9 cellular contexts compared by ENCODE assay signal in the genomic region with DNA sequence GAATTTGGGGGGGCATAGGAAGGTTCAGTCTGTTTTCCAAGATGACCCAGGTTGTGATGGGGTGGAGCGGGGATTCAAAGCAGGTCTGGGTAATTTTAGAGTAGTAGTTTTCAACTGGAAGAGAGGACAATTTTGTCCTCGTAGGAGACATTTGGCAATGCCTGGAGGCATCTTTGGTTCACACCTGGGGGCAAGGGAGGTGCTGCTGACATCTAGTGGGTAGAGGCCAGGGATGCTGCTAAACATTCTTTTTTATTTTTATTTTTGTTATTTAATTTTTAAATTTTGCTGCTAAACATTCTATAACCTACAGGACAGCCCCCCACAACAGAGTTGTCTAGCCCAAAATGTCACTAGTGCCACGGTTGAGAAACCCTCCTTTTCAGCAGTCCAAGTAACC. TPM values are rescaled to one million over a fixed set of nuclear protein-coding genes. Genes with fewer than 3 reads are reported as not detected.
DNase-seq lines count a peak whose midpoint lies in the region; ATAC-seq and TF ChIP-seq lines count a peak whose summit lies in the region.
"Had no signal": no experiment of that assay in that cellular context is flagged by ENCODE, and none has a peak within 500 bp of the region (broad histone marks: within the 10 kb centered on the region; RNA-seq: fewer than 3 reads in every experiment).

No MANE protein-coding gene starts in this region.

- H3K4me1 ChIP-seq in left ventricle myocardium inferior (peaks cover 56% of the 10 kb centered on the region), urinary bladder (ENCODE audit: insufficient read depth) (peaks cover 2% of the 10 kb centered on the region)

- no peaks in the 10 kb centered on the region for H3K27me3 ChIP-seq in left ventricle myocardium inferior (ENCODE audit: low read depth)

- H3K36me3 Mint-ChIP-seq in glutamatergic neuron (ENCODE audit: unreplicated experiment), result no peaks in the 10 kb centered on the region

- TF ChIP-seq CTCF in left ventricle myocardium inferior (IDR thresholded peaks at IDR 0.05; ENCODE audit: borderline replicate concordance), result no peak
- TF ChIP-seq CTCF in glutamatergic neuron (IDR thresholded peaks at IDR 0.05; ENCODE audit: partially characterized antibody, unreplicated experiment), result no peak

- no peak overlapping the region for H3K27ac Mint-ChIP-seq in glutamatergic neuron (ENCODE audit: unreplicated experiment)

- 55% methylated on average over 3 of the region's 3 CpGs for WGBS in urinary bladder

- H3K9me3 Mint-ChIP-seq in glutamatergic neuron (ENCODE audit: unreplicated experiment), result peaks cover 3% of the 10 kb centered on the region

- intact Hi-C loops in left ventricle myocardium inferior (cut with micrococcal nuclease), result no loop called here
- intact Hi-C loops in left ventricle myocardium superior (cut with micrococcal nuclease), result no loop called here

- DNase-seq in left ventricle myocardium inferior (no peak), left ventricle myocardium superior (no peak), glutamatergic neuron (no peak), NCI-H2227 (lab: John Stamatoyannopoulos, UW; ENCODE audit: unreplicated experiment) (no peak), dermis blood vessel endothelial cell (no peak), DMS114 treated with DMSO at 0.1 percent for 48 hours (lab: John Stamatoyannopoulos, UW; ENCODE audit: unreplicated experiment) (no peak)
- peak; percentile 11 for DNase-seq in activated CD4-positive, alpha-beta T cell treated with anti-CD3 and anti-CD28 coated beads, Interleukin-2, amount 50 U/mL, for 1 hour

- H3K36me3 ChIP-seq in left ventricle myocardium inferior, result no peaks in the 10 kb centered on the region
- no peaks in the 10 kb centered on the region for H3K36me3 ChIP-seq in urinary bladder (ENCODE audit: insufficient read depth)

- peak overlapping the region; percentile 79 for H3K4me3 ChIP-seq in left ventricle myocardium inferior
- peak overlapping the region; percentile 86 for H3K4me3 ChIP-seq in urinary bladder (ENCODE audit: low read depth, low read length)
- H3K4me3 ChIP-seq: lung had no signal

- H3K27ac ChIP-seq in left ventricle myocardium inferior (replicated peaks), result peak overlapping the region; percentile 95
- no peak overlapping the region for H3K27ac ChIP-seq in urinary bladder (ENCODE audit: low read depth)

- no peaks in the 10 kb centered on the region for H3K9me3 ChIP-seq in left ventricle myocardium inferior (replicated peaks)

- H3K4me3 Mint-ChIP-seq in glutamatergic neuron (ENCODE audit: unreplicated experiment), result peak overlapping the region; percentile 87

- no peak for ATAC-seq in left ventricle myocardium superior

- H3K4me1 Mint-ChIP-seq in glutamatergic neuron (ENCODE audit: low read depth, unreplicated experiment), result peaks cover 18% of the 10 kb centered on the region

- no peaks in the 10 kb centered on the region for H3K27me3 Mint-ChIP-seq in glutamatergic neuron (ENCODE audit: unreplicated experiment)

RNA-seq across cellular contexts. Expression of gene RAB9A, which starts 1.9 kb away (rescaled TPM):
- total RNA-seq in left ventricle myocardium inferior (22.2 TPM), left ventricle myocardium superior (25.1 TPM), glutamatergic neuron (ENCODE audit: unreplicated experiment) (14.2 TPM), urinary bladder (36.2 TPM), dermis blood vessel endothelial cell (24.2 and 30.8 TPM in 2 replicates)
- 27.9 TPM for polyA plus RNA-seq in urinary bladder

RNA-seq across cellular contexts. Expression of gene TCEANC, which starts 37.9 kb away (rescaled TPM):
- total RNA-seq in left ventricle myocardium inferior (7.9 TPM), left ventricle myocardium superior (5.9 TPM), glutamatergic neuron (ENCODE audit: unreplicated experiment) (6.3 TPM), urinary bladder (9.0 TPM), dermis blood vessel endothelial cell (1.7 and 3.1 TPM in 2 replicates)
- 1.6 TPM for polyA plus RNA-seq in urinary bladder

RNA-seq across cellular contexts. Expression of gene TRAPPC2, which starts 43.6 kb away (rescaled TPM):
- total RNA-seq in left ventricle myocardium inferior (7.2 TPM), left ventricle myocardium superior (6.3 TPM), glutamatergic neuron (ENCODE audit: unreplicated experiment) (25.8 TPM), urinary bladder (45.0 TPM), dermis blood vessel endothelial cell (11.9 and 17.9 TPM in 2 replicates)
- 7.7 TPM for polyA plus RNA-seq in urinary bladder

RNA-seq across cellular contexts. Expression of gene OFD1, which starts 43.7 kb away (rescaled TPM):
- total RNA-seq in left ventricle myocardium inferior (10.6 TPM), left ventricle myocardium superior (7.9 TPM), glutamatergic neuron (ENCODE audit: unreplicated experiment) (28.5 TPM), urinary bladder (52.3 TPM), dermis blood vessel endothelial cell (9.4 and 10.2 TPM in 2 replicates)
- 11.4 TPM for polyA plus RNA-seq in urinary bladder
